ENCODE assay signal across 9 cellular contexts in genomic region chr3:18649666-18650363, GRCh38.
DNase-seq lines count a peak whose midpoint lies in the region; ATAC-seq, FAIRE-seq and TF ChIP-seq lines count a peak whose summit lies in the region.
"Had no signal": no experiment of that assay in that cellular context is flagged by ENCODE, and none has a peak within 500 bp of the region (broad histone marks: within the 10 kb centered on the region; RNA-seq: fewer than 3 reads in every experiment).

No MANE protein-coding gene starts in this region.

- DNase-seq in GM19239 (ENCODE audit: insufficient read length, low spot score) (no peak), chondrocyte (ENCODE audit: low spot score) (no peak), pons (ENCODE audit: low spot score) (no peak), DMS 273 (lab: John Stamatoyannopoulos, UW; ENCODE audit: unreplicated experiment) (no peak), T-helper 9 cell (no peak)
- peak; percentile 23 for DNase-seq in activated CD4-positive, CD25-positive, alpha-beta regulatory T cell treated with anti-CD3 and anti-CD28 coated beads, Interleukin-2, amount 50 U/mL, for 16 hours (ENCODE audit: low read depth, low spot score)
- peak; percentile 12 to 45 (median 41) for DNase-seq in stimulated activated CD4-positive, alpha-beta T cell treated with anti-CD3 and anti-CD28 coated beads, TNF-alpha, amount 100 ng/mL, for 24 hours (ENCODE audit: low read depth in 3 of 3)
- DNase-seq: NCI-H1105 had no signal

- no peak overlapping the region for H3K27ac Mint-ChIP-seq in chondrocyte (ENCODE audit: unreplicated experiment)

- no peak overlapping the region for H3K4me3 Mint-ChIP-seq in chondrocyte (ENCODE audit: unreplicated experiment)

- FAIRE-seq in GM19239 (lab: Jason Lieb, UNC): peak; percentile 78

- H3K9me3 Mint-ChIP-seq in chondrocyte (ENCODE audit: low read depth): no peaks in the 10 kb centered on the region

- peaks cover 11% of the 10 kb centered on the region for H3K27me3 Mint-ChIP-seq in chondrocyte (ENCODE audit: low read depth)

- no peaks in the 10 kb centered on the region for H3K4me1 Mint-ChIP-seq in chondrocyte (ENCODE audit: low read depth)

- H3K36me3 Mint-ChIP-seq in chondrocyte (ENCODE audit: low read depth): no peaks in the 10 kb centered on the region

- TF ChIP-seq CTCF in chondrocyte (IDR thresholded peaks at IDR 0.05): no peak

- ATAC-seq in HG02840 (IDR thresholded peaks at IDR 0.05; ENCODE audit: low FRiP score, unreplicated experiment): peak; percentile 83

Comparison
In these comparisons a context has a peak if more than half of its experiments do, and no peak if none do; other contexts are left out.
1. DNase-seq: peak in activated CD4-positive, CD25-positive, alpha-beta regulatory T cell treated with anti-CD3 and anti-CD28 coated beads, Interleukin-2, amount 50 U/mL, for 16 hours (single experiment) and stimulated activated CD4-positive, alpha-beta T cell treated with anti-CD3 and anti-CD28 coated beads, TNF-alpha, amount 100 ng/mL, for 24 hours (3 of 3); none in GM19239 (single experiment), chondrocyte (single experiment), pons (single experiment), DMS 273 (single experiment) and T-helper 9 cell (single experiment).